ENCODE assay signal across 10 cellular contexts in the genomic region with DNA sequence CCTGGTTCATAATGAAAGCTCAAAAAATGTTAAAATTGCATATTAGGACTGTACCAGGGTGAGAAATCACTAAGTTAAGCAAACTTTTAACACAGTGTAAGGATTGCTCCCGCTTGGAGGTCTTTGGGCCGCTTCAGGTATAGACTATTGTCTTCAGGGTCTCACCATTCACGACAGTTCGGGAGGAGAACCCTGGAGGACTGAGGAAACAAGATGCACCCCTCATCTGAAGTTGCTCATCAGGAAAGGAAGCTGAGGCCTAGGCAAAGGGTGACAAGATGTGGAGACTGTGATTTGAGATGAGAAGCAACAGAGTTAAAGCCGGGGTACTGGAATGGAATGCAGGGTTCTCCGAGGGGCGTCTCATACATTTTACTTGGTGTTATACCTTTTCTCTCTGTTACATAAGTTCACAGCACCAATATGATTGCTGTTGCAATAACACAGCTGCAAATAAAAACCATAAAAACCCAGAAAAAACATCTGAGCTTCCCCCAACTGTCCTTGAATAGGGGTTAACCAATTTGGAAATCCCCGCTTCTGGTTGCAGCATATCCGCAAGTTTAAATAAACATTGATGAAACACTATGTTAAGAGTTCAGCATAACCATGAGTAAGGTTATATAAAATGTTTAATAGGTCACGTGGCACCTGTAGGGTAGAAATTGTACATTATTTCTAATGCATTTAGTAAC. TPM values are rescaled to one million over a fixed set of nuclear protein-coding genes. Genes with fewer than 3 reads are reported as not detected.
DNase-seq lines count a peak whose midpoint lies in the region; ATAC-seq and TF ChIP-seq lines count a peak whose summit lies in the region.
"Had no signal": no experiment of that assay in that cellular context is flagged by ENCODE, and none has a peak within 500 bp of the region (broad histone marks: within the 10 kb centered on the region; RNA-seq: fewer than 3 reads in every experiment).

No MANE protein-coding gene starts in this region.

- DNase-seq in activated CD4-positive, alpha-beta memory T cell treated with anti-CD3 and anti-CD28 coated beads, Interleukin-2, amount 10 ng/mL, durations not matched to agents 7 days and 5 days = no peak
- no peak for DNase-seq in GDM1 (lab: John Stamatoyannopoulos, UW)
- DNase-seq in NCI-H524 (lab: John Stamatoyannopoulos, UW) = no peak
- no peak for DNase-seq in stimulated activated CD4-positive, alpha-beta T cell treated with anti-CD3 and anti-CD28 coated beads, Interleukin-4, amount 100 ng/mL, for 24 hours
- no peak for DNase-seq in activated CD4-positive, alpha-beta T cell treated with anti-CD3 and anti-CD28 coated beads for 4 hours
- DNase-seq: ovary had no signal

- POLR2A ChIA-PET in activated CD4-positive, alpha-beta memory T cell treated with anti-CD3 and anti-CD28 coated beads, Interleukin-2, amount 10 ng/mL, durations not matched to agents 7 days and 5 days (lab: Charles Lee) = interaction anchor here (0.8 to 1.5 kb wide), 3 partner anchors 10 to 56 kb away, joined by 3 to 6 read pairs (median 3); no protein-coding TSS in a partner anchor

- ATAC-seq in GM18511 (IDR thresholded peaks at IDR 0.05; ENCODE audit: unreplicated experiment) = peak; percentile 39
- peak; percentile 27 for ATAC-seq in HG03342 (IDR thresholded peaks at IDR 0.05; ENCODE audit: unreplicated experiment)

- peaks cover under 1% of the 10 kb centered on the region for H3K36me3 Mint-ChIP-seq in activated CD4-positive, alpha-beta memory T cell treated with anti-CD3 and anti-CD28 coated beads, Interleukin-2, amount 10 ng/mL, durations not matched to agents 7 days and 5 days (ENCODE audit: low read depth)

- no peak overlapping the region for H3K4me3 Mint-ChIP-seq in activated CD4-positive, alpha-beta memory T cell treated with anti-CD3 and anti-CD28 coated beads, Interleukin-2, amount 10 ng/mL, durations not matched to agents 7 days and 5 days
- H3K4me3 Mint-ChIP-seq: activated T-helper 1 cell treated with anti-CD3 and anti-CD28 coated beads, Interleukin-12 subunit alpha, Interleukin-12 subunit beta, Interleukin-2, Interleukin-4 antibody, amounts not matched to agents 30 ng/mL and 10 ng/mL and 1 ng/mL, durations not matched to agents 14 hours and 24 hours and 36 hours had no signal

- CTCF ChIA-PET in activated CD4-positive, alpha-beta memory T cell treated with anti-CD3 and anti-CD28 coated beads, Interleukin-2, amount 10 ng/mL, durations not matched to agents 7 days and 5 days (lab: Charles Lee) = interaction anchor here (1.3 kb wide), 1 partner anchor 14 kb away, joined by 7 read pairs; no protein-coding TSS in a partner anchor

- H3K4me1 Mint-ChIP-seq in activated CD4-positive, alpha-beta memory T cell treated with anti-CD3 and anti-CD28 coated beads, Interleukin-2, amount 10 ng/mL, durations not matched to agents 7 days and 5 days = peaks cover 16% of the 10 kb centered on the region

- peak overlapping the region; percentile 84 for H3K27ac ChIP-seq in neutrophil
- H3K27ac ChIP-seq: ovary had no signal

- H3K36me3 ChIP-seq in neutrophil = no peaks in the 10 kb centered on the region
- H3K36me3 ChIP-seq: ovary had no signal

- peak overlapping the region; percentile 15 to 39 for H3K4me3 ChIP-seq in neutrophil (ENCODE audit: low read depth in 1 of 2, low read length in 1 of 2)
- H3K4me3 ChIP-seq: ovary had no signal

- H3K27me3 ChIP-seq in neutrophil = no peaks in the 10 kb centered on the region
- H3K27me3 ChIP-seq: ovary had no signal

- peaks cover 60 to 74% of the 10 kb centered on the region in 2 experiments for H3K4me1 ChIP-seq in neutrophil (ENCODE audit: control insufficient read depth in 1 of 2, insufficient read depth in 1 of 2, low read depth in 1 of 2, low read length in 1 of 2)

- peak overlapping the region; percentile 70 for H3K27ac Mint-ChIP-seq in activated CD4-positive, alpha-beta memory T cell treated with anti-CD3 and anti-CD28 coated beads, Interleukin-2, amount 10 ng/mL, durations not matched to agents 7 days and 5 days
- H3K27ac Mint-ChIP-seq: activated T-helper 1 cell treated with anti-CD3 and anti-CD28 coated beads, Interleukin-12 subunit alpha, Interleukin-12 subunit beta, Interleukin-2, Interleukin-4 antibody, amounts not matched to agents 30 ng/mL and 10 ng/mL and 1 ng/mL, durations not matched to agents 14 hours and 24 hours and 36 hours had no signal

- peaks cover under 1% of the 10 kb centered on the region for H3K9me3 Mint-ChIP-seq in activated CD4-positive, alpha-beta memory T cell treated with anti-CD3 and anti-CD28 coated beads, Interleukin-2, amount 10 ng/mL, durations not matched to agents 7 days and 5 days

- TF ChIP-seq CTCF in neutrophil (IDR thresholded peaks at IDR 0.05) = no peak

- H3K27me3 Mint-ChIP-seq in activated CD4-positive, alpha-beta memory T cell treated with anti-CD3 and anti-CD28 coated beads, Interleukin-2, amount 10 ng/mL, durations not matched to agents 7 days and 5 days = peaks cover under 1% of the 10 kb centered on the region

- H3K9me3 ChIP-seq in neutrophil = no peaks in the 10 kb centered on the region
- H3K9me3 ChIP-seq: ovary had no signal

RNA-seq across cellular contexts. Expression of a gene that starts 40.1 kb away (rescaled TPM):
- 1 to 10 TPM; 5.0 to 5.4 TPM for total RNA-seq in activated CD4-positive, alpha-beta memory T cell treated with anti-CD3 and anti-CD28 coated beads, Interleukin-2, amount 10 ng/mL, durations not matched to agents 7 days and 5 days

RNA-seq across cellular contexts. Expression of a gene that starts 40.4 kb away (rescaled TPM):
- total RNA-seq in activated CD4-positive, alpha-beta memory T cell treated with anti-CD3 and anti-CD28 coated beads, Interleukin-2, amount 10 ng/mL, durations not matched to agents 7 days and 5 days = 1 to 10 TPM; 2.8 to 3.6 TPM
